8 cellular contexts compared by ENCODE assay signal in the genomic region with DNA sequence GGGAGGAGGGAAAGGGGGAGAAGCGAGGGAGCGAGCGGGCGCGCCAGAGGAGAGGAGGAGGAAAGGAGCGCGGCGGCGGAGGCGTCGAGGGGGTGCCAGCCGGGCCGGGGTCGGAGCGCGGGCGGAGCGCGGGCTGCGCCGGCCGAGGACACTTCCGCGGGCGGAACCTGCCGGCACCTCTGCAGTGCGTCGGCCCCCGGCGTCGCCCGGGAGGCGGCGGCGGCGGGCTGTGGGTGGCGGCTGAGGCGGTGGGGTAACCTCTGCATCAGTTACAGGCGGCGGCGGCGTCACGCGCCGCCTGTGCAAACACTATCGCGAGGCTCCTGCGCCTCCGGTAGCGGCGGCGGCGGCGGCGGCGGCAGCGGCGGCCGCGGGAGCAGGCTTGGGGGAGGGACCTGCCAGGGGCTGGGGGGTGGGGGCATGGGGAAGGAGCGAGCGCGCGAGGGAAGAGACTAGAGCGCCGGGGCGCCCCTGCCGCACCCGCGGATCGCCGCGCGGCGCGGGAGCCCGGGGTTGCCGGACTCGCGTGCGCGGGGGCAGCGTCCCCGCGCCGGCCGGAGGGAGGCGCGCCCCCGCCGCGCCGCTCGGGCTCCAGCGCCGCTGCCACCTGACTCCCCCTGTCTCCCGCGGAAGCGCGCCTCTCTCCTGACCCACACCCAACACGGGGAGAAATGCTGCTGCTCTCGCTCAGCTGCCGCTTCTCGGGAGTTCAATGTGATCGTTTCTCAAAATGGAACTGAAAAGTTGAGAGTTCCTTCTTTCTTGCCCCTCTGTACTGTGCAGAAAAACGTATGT. TPM values are rescaled to one million over a fixed set of nuclear protein-coding genes. Genes with fewer than 3 reads are reported as not detected.
DNase-seq lines count a peak whose midpoint lies in the region; TF ChIP-seq lines count a peak whose summit lies in the region.

A gene (minus strand): TSS at position 264 of the 795 bp plus-strand sequence. CDS start 465 bp downstream, outside the sequence.

- no peak for TF ChIP-seq EP300 in suprapubic skin (IDR thresholded peaks at IDR 0.05)

- TF ChIP-seq CTCF in suprapubic skin (IDR thresholded peaks at IDR 0.05): no peak

- H3K27me3 ChIP-seq in suprapubic skin: no peaks in the 10 kb centered on the region

- H3K9me3 Mint-ChIP-seq in activated naive CD4-positive, alpha-beta T cell treated with anti-CD3 and anti-CD28 coated beads for 36 hours: no peaks in the 10 kb centered on the region

- H3K36me3 Mint-ChIP-seq in activated naive CD4-positive, alpha-beta T cell treated with anti-CD3 and anti-CD28 coated beads for 36 hours (ENCODE audit: low read depth): peaks cover 4% of the 10 kb centered on the region

- peaks cover 53% of the 10 kb centered on the region for H3K4me1 Mint-ChIP-seq in activated naive CD4-positive, alpha-beta T cell treated with anti-CD3 and anti-CD28 coated beads for 36 hours (ENCODE audit: low read depth)

- H3K27me3 Mint-ChIP-seq in activated naive CD4-positive, alpha-beta T cell treated with anti-CD3 and anti-CD28 coated beads for 36 hours (ENCODE audit: low read depth): no peaks in the 10 kb centered on the region

- intact Hi-C loops in activated naive CD4-positive, alpha-beta T cell treated with anti-CD3 and anti-CD28 coated beads for 36 hours (cut with micrococcal nuclease): loop anchor here (5.0 to 10.0 kb wide), 3 partner anchors 731 to 944 kb away; a partner anchor contains a TSS

- CTCF ChIA-PET in activated naive CD4-positive, alpha-beta T cell treated with anti-CD3 and anti-CD28 coated beads for 36 hours (lab: Charles Lee): interaction anchor here (0.7 to 1.1 kb wide), 4 partner anchors 19 to 256 kb away, joined by 3 to 4 read pairs (median 4); no protein-coding TSS in a partner anchor

- peak within 1 kb of the TSS; percentile 75 for H3K4me3 ChIP-seq in suprapubic skin

- peak in 1 of 2 donors; percentile 45 for TF ChIP-seq POLR2A in suprapubic skin (IDR thresholded peaks at IDR 0.05)

- 0% methylated on average over 57 of the region's 106 CpGs for WGBS in suprapubic skin

- DNase-seq in ELR (ENCODE audit: low read depth): peak; percentile 80
- DNase-seq in H4 (ENCODE audit: low spot score): peak; percentile 56
- DNase-seq in LoVo (ENCODE audit: low spot score): peak; percentile 83
- peak; percentile 67 for DNase-seq in SK-N-DZ (ENCODE audit: low spot score)
- DNase-seq in activated naive CD4-positive, alpha-beta T cell treated with anti-CD3 and anti-CD28 coated beads for 36 hours: peak; percentile 73
- peak; percentile 87 for DNase-seq in germinal center (ENCODE audit: low spot score)
- DNase-seq in occipital lobe (lab: John Stamatoyannopoulos, UW): peak; percentile 55
- DNase-seq in suprapubic skin (ENCODE audit: low spot score in 2 of 2): peak; percentile 74 to 82

- H3K27ac Mint-ChIP-seq in activated naive CD4-positive, alpha-beta T cell treated with anti-CD3 and anti-CD28 coated beads for 36 hours: peak within 1 kb of the TSS; percentile 93

- H3K36me3 ChIP-seq in suprapubic skin: no peaks in the 10 kb centered on the region

- peaks cover 21% of the 10 kb centered on the region for H3K4me1 ChIP-seq in suprapubic skin

- peak within 1 kb of the TSS; percentile 90 for H3K4me3 Mint-ChIP-seq in activated naive CD4-positive, alpha-beta T cell treated with anti-CD3 and anti-CD28 coated beads for 36 hours

- H3K9me3 ChIP-seq in suprapubic skin: no peaks in the 10 kb centered on the region

- H3K27ac ChIP-seq in suprapubic skin: peak within 1 kb of the TSS; percentile 96

RNA-seq across cellular contexts. Expression of the gene that starts here (rescaled TPM):
- 7.8 and 9.0 TPM in 2 replicates for total RNA-seq in H4 (2014; rRNA removed; shearing (Covaris generic))
- polyA plus RNA-seq in SK-N-DZ (2014; cell fraction: cytosol; rRNA removed): 7.3 and 9.2 TPM in 2 replicates
- polyA plus RNA-seq in SK-N-DZ (2014; cell fraction: nucleus; rRNA removed): 8.2 and 8.8 TPM in 2 replicates
- total RNA-seq in activated naive CD4-positive, alpha-beta T cell treated with anti-CD3 and anti-CD28 coated beads for 36 hours: 10 to 100 TPM; 54.5 to 55.9 TPM
- total RNA-seq in occipital lobe (30.1 TPM), suprapubic skin (10 to 100 TPM; 24.9 to 60.4 (median 38.3) TPM)

Comparison
In these comparisons a context has a peak if more than half of its experiments do, and no peak if none do; other contexts are left out.
1. Peak in every context shown above with its lines: DNase-seq, H3K4me3 ChIP-seq and H3K27ac ChIP-seq.